In genomic region chr19:43430142-43430710, GRCh38 we compare ENCODE assay signal across 13 cellular contexts. TPM values are rescaled to one million over a fixed set of nuclear protein-coding genes. Genes with fewer than 3 reads are reported as not detected.
DNase-seq lines count a peak whose midpoint lies in the region; ATAC-seq and TF ChIP-seq lines count a peak whose summit lies in the region.
"Had no signal": no experiment of that assay in that cellular context is flagged by ENCODE, and none has a peak within 500 bp of the region (broad histone marks: within the 10 kb centered on the region; RNA-seq: fewer than 3 reads in every experiment).

No MANE protein-coding gene starts in this region.

- no peak overlapping the region for H2BK120ac ChIP-seq in IMR-90 (ENCODE audit: low read depth, low read length)

- H4K20me1 ChIP-seq in IMR-90 (ENCODE audit: insufficient read depth, low read length) = no peaks in the 10 kb centered on the region

- H3K4ac ChIP-seq in IMR-90 (ENCODE audit: low read depth, low read length) = no peak overlapping the region

- intact Hi-C loops in IMR-90 (cut with micrococcal nuclease) = loop anchor here (5.0 kb wide), 1 partner anchor 222 kb away; no protein-coding TSS in a partner anchor
- intact Hi-C loops in breast epithelium (cut with DNase I; ENCODE audit: low total_unique reads) = no loop called here

- H3K36me3 ChIP-seq in IMR-90 (ENCODE audit: control insufficient read depth, insufficient read depth, low read length) (no peaks in the 10 kb centered on the region), breast epithelium (no peaks in the 10 kb centered on the region)

- no peaks in the 10 kb centered on the region for H3K27me3 ChIP-seq in IMR-90 (ENCODE audit: control insufficient read depth, insufficient read depth, low read length)
- no peaks in the 10 kb centered on the region for H3K27me3 ChIP-seq in breast epithelium

- H3K9me3 ChIP-seq in IMR-90 (ENCODE audit: control insufficient read depth, insufficient read depth, low read length) (no peaks in the 10 kb centered on the region), breast epithelium (no peaks in the 10 kb centered on the region)
- H3K9me3 ChIP-seq: psoas muscle had no signal

- ATAC-seq in IMR-90 (ENCODE audit: low read depth) (no peak), HG02884 (IDR thresholded peaks at IDR 0.05; ENCODE audit: unreplicated experiment) (no peak)
- ATAC-seq: activated T-cell treated with anti-CD3 and anti-CD28 coated beads, Interleukin-2, amount 50 U/mL, for 72 hours; psoas muscle had no signal

- TF ChIP-seq POLR2A in IMR-90 (IDR thresholded peaks at IDR 0.05; ENCODE audit: low read depth, low read length) = no peak
- TF ChIP-seq POLR2A in breast epithelium (IDR thresholded peaks at IDR 0.05) = no peak

- TF ChIP-seq CTCF in IMR-90 (conservative IDR thresholded peaks at IDR 0.05; ENCODE audit: low read depth, low read length) (0 out of 2 replicates have a peak, but pooled peaks have one; percentile 9), breast epithelium (IDR thresholded peaks at IDR 0.05) (no peak), retinal pigment epithelial cell (conservative IDR thresholded peaks at IDR 0.05; ENCODE audit: low read depth, low read length) (peak; percentile 23)

- BruUV-seq in IMR-90 (replicated peaks; lab: Mats Ljungman, UMichigan) = no TSS peak

- CTCF ChIA-PET in IMR-90 (lab: Yijun Ruan, JAX) = no interaction called here

- H4K8ac ChIP-seq in IMR-90 (ENCODE audit: low read depth in 2 of 2, low read length in 2 of 2) = no peak overlapping the region

- H2BK5ac ChIP-seq in IMR-90 (ENCODE audit: low read depth, low read length, poor library complexity, severe bottlenecking) = no peak overlapping the region

- dilution Hi-C loops in IMR-90 (cut with HindIII; ENCODE audit: low sequenced_read_pairs, unreplicated experiment) = no loop called here

- no CpG with 5 or more reads among the region's 6 CpGs for WGBS in IMR-90 (ENCODE audit: extremely low coverage in 2 of 2, insufficient read length in 1 of 2), 2 experiments

- H3K9ac ChIP-seq in IMR-90 (ENCODE audit: low read depth, low read length) = no peak overlapping the region

- H3K56ac ChIP-seq in IMR-90 (ENCODE audit: extremely low read depth, insufficient read depth, low read length) = no peak overlapping the region

- DNase-seq in activated gamma-delta T cell treated with Interleukin-2 at 50 U/mL for 16 hours (peak; percentile 24), activated gamma-delta T cell (lab: John Stamatoyannopoulos, UW) (no peak), IMR-90 (no peak), breast epithelium (ENCODE audit: low spot score in 2 of 2) (no peak), retinal pigment epithelial cell (ENCODE audit: low read depth) (no peak), iPS-NIHi7 (ENCODE audit: extremely low spot score) (no peak), GDM1 (lab: John Stamatoyannopoulos, UW) (no peak)
- DNase-seq: activated T-cell treated with anti-CD3 and anti-CD28 coated beads, Interleukin-2, amount 50 U/mL, for 72 hours; NCI-H187; psoas muscle had no signal

- H3K79me1 ChIP-seq in IMR-90 (ENCODE audit: low read depth in 1 of 2, low read length in 2 of 2) = no peaks in the 10 kb centered on the region

- H3K18ac ChIP-seq in IMR-90 (ENCODE audit: low read depth, low read length) = no peak overlapping the region

- H4K91ac ChIP-seq in IMR-90 (ENCODE audit: insufficient read depth, low read depth, low read length) = no peak overlapping the region

- no peak overlapping the region for H3K4me2 ChIP-seq in IMR-90 (ENCODE audit: low read depth, low read length)

- H3K23ac ChIP-seq in IMR-90 (ENCODE audit: low read depth, low read length) = no peak overlapping the region

- H3K27ac ChIP-seq in IMR-90 (ENCODE audit: insufficient read depth, low read length) (no peak overlapping the region), breast epithelium (peak overlapping the region; percentile 60 to 64)
- H3K27ac ChIP-seq: psoas muscle, SK-N-MC had no signal

- POLR2A ChIA-PET in IMR-90 (lab: Charles Lee; ENCODE audit: unreplicated experiment) = no interaction called here

- H2BK20ac ChIP-seq in IMR-90 (ENCODE audit: low read depth, low read length) = no peak overlapping the region

- TF ChIP-seq RAD21 in IMR-90 (IDR thresholded peaks at IDR 0.05; ENCODE audit: low read length) = no peak

- in situ Hi-C loops in IMR-90 (cut with MboI; ENCODE audit: low sequenced_read_pairs) = no loop called here

- H4K5ac ChIP-seq in IMR-90 (ENCODE audit: low read depth, low read length) = no peak overlapping the region

- no peak overlapping the region for H2BK15ac ChIP-seq in IMR-90 (ENCODE audit: low read depth, low read length)

- H3K4me3 ChIP-seq in IMR-90 (ENCODE audit: insufficient read depth, low read depth, low read length) = no peak overlapping the region
- H3K4me3 ChIP-seq in breast epithelium = no peak overlapping the region
- no peak overlapping the region for H3K4me3 ChIP-seq in retinal pigment epithelial cell (ENCODE audit: low read length)
- H3K4me3 ChIP-seq: psoas muscle, SK-N-MC had no signal

- no peak overlapping the region for H3K14ac ChIP-seq in IMR-90 (replicated peaks; ENCODE audit: low read depth, low read length)

- H2AK9ac ChIP-seq in IMR-90 (replicated peaks; ENCODE audit: low read depth, low read length, poor library complexity) = no peak overlapping the region

- H3K9me1 ChIP-seq in IMR-90 (ENCODE audit: insufficient read depth, low read length) = no peaks in the 10 kb centered on the region

- no peaks in the 10 kb centered on the region for H3K4me1 ChIP-seq in IMR-90 (ENCODE audit: control insufficient read depth, insufficient read depth, low read length)
- peaks cover 0 to 5% of the 10 kb centered on the region in 2 donors for H3K4me1 ChIP-seq in breast epithelium
- H3K4me1 ChIP-seq: psoas muscle had no signal

- H2AK5ac ChIP-seq in IMR-90 (ENCODE audit: low read depth, low read length) = no peak overlapping the region

- no peak overlapping the region for H2AFZ ChIP-seq in IMR-90 (replicated peaks; ENCODE audit: low read length, poor library complexity)

TF ChIP-seq in IMR-90, 13 proteins besides CTCF, POLR2A, EP300 and RAD21:
- TF ChIP-seq SMC3 (IDR thresholded peaks at IDR 0.05; ENCODE audit: low read depth, low read length) = no peak

RNA-seq across cellular contexts. Expression of gene TEX101, which starts 15.5 kb away (rescaled TPM):
- total RNA-seq in IMR-90 (2012; rRNA removed) (not detected in 2 replicates), breast epithelium (not detected)
- polyA plus RNA-seq in IMR-90 (2012; rRNA removed) = not detected in 2 replicates
- not detected in 2 replicates for polyA plus RNA-seq in IMR-90 (2012; cell fraction: cytosol; rRNA removed)
- not detected in 2 replicates for polyA plus RNA-seq in IMR-90 (2012; cell fraction: nucleus; rRNA removed; ENCODE audit: low replicate concordance)
- total RNA-seq: activated T-cell treated with anti-CD3 and anti-CD28 coated beads, Interleukin-2, amount 50 U/mL, for 72 hours; CD4-positive, alpha-beta memory T cell; psoas muscle had no signal
- polyA plus RNA-seq: CD4-positive, alpha-beta memory T cell; psoas muscle had no signal

RNA-seq across cellular contexts. Expression of gene LYPD3, which starts 35.2 kb away (rescaled TPM):
- total RNA-seq in IMR-90 (2012; rRNA removed) (0.18 TPM in 1 of 2 replicates, not detected in the other), breast epithelium (10 to 100 TPM in 1 of 3 donors, 1 to 10 TPM in 1, not detected in 1; 5.2 to 17.6 TPM)
- 1.1 TPM in 2 replicates for polyA plus RNA-seq in IMR-90 (2012; rRNA removed)
- polyA plus RNA-seq in IMR-90 (2012; cell fraction: cytosol; rRNA removed) = 1.4 and 2.7 TPM in 2 replicates
- 9.0 and 9.4 TPM in 2 replicates for polyA plus RNA-seq in IMR-90 (2012; cell fraction: nucleus; rRNA removed; ENCODE audit: low replicate concordance)
- total RNA-seq: psoas muscle had no signal

Comparison
In these comparisons a context has a peak if more than half of its experiments do, and no peak if none do; other contexts are left out.
1. CTCF ChIP-seq: peak in IMR-90 (single experiment) and retinal pigment epithelial cell (single experiment); none in breast epithelium (0 of 3).